14 cellular contexts compared by ENCODE assay signal in genomic region chr6:81759782-81760181, GRCh38. TPM values are rescaled to one million over a fixed set of nuclear protein-coding genes. Genes with fewer than 3 reads are reported as not detected.
DNase-seq lines count a peak whose midpoint lies in the region; ATAC-seq, FAIRE-seq and TF ChIP-seq lines count a peak whose summit lies in the region.
"Had no signal": no experiment of that assay in that cellular context is flagged by ENCODE, and none has a peak within 500 bp of the region (broad histone marks: within the 10 kb centered on the region; RNA-seq: fewer than 3 reads in every experiment).

No MANE protein-coding gene starts in this region.

- H4K91ac ChIP-seq in IMR-90 (ENCODE audit: insufficient read depth, low read depth, low read length), result no peak overlapping the region

- dilution Hi-C loops in IMR-90 (cut with HindIII; ENCODE audit: low sequenced_read_pairs, unreplicated experiment), result no loop called here

- H3K4me2 ChIP-seq in IMR-90 (ENCODE audit: low read depth, low read length) (no peak overlapping the region), smooth muscle cell (peak overlapping the region; percentile 70)

- FAIRE-seq in RCC 7860 (lab: Jason Lieb, UNC) (no peak), GM19239 (lab: Jason Lieb, UNC) (no peak)
- FAIRE-seq: kidney had no signal

- no peaks in the 10 kb centered on the region for H4K20me1 ChIP-seq in IMR-90 (ENCODE audit: insufficient read depth, low read length)
- H4K20me1 ChIP-seq in smooth muscle cell (ENCODE audit: low read depth), result no peaks in the 10 kb centered on the region

- H3K27me3 Mint-ChIP-seq in chondrocyte (ENCODE audit: low read depth), result no peaks in the 10 kb centered on the region

- H3K4me1 Mint-ChIP-seq in chondrocyte (ENCODE audit: low read depth), result peaks cover 49% of the 10 kb centered on the region
- H3K4me1 Mint-ChIP-seq: naive thymus-derived CD8-positive, alpha-beta T cell had no signal

- H3K9me3 ChIP-seq in IMR-90 (ENCODE audit: control insufficient read depth, insufficient read depth, low read length) (no peaks in the 10 kb centered on the region), smooth muscle cell (replicated peaks; ENCODE audit: low read depth) (no peaks in the 10 kb centered on the region)
- H3K9me3 ChIP-seq: thyroid gland had no signal

- H2AFZ ChIP-seq in IMR-90 (replicated peaks; ENCODE audit: low read length, poor library complexity), result no peak overlapping the region
- H2AFZ ChIP-seq in smooth muscle cell (ENCODE audit: low read depth), result no peak overlapping the region

- DNase-seq in NOMO-1 treated with DMSO at 0.1 percent for 48 hours (lab: John Stamatoyannopoulos, UW; ENCODE audit: unreplicated experiment) (peak; percentile 73), NOMO-1 treated with dmso at 0.1 percent for 144 hours (lab: John Stamatoyannopoulos, UW; ENCODE audit: unreplicated experiment) (no peak), IMR-90 (peak; percentile 55), chondrocyte (ENCODE audit: low spot score) (no peak), smooth muscle cell (lab: John Stamatoyannopoulos, UW; ENCODE audit: unreplicated experiment) (no peak), RCC 7860 (ENCODE audit: low spot score) (no peak), lower leg skin (ENCODE audit: low spot score in 2 of 2) (no peak), GM19239 (ENCODE audit: insufficient read length, low spot score) (no peak)
- DNase-seq: DMS 273 treated with DMSO at 0.1 percent for 48 hours; kidney; naive thymus-derived CD8-positive, alpha-beta T cell; NCI-H1436 treated with DMSO at 0.1 percent for 48 hours; thyroid gland had no signal

- peak overlapping the region; percentile 50; the same call in 1 of the 3 replicates for H2BK15ac ChIP-seq in IMR-90 (ENCODE audit: low read depth, low read length)

- CTCF ChIA-PET in IMR-90 (lab: Yijun Ruan, JAX), result no interaction called here

- in situ Hi-C loops in IMR-90 (cut with MboI; ENCODE audit: low sequenced_read_pairs), result loop anchor here (10.0 to 25.0 kb wide), 3 partner anchors 1155 to 1622 kb away; no protein-coding TSS in a partner anchor

- no peaks in the 10 kb centered on the region for H3K36me3 Mint-ChIP-seq in chondrocyte (ENCODE audit: low read depth)

- peak overlapping the region; percentile 60 for H2BK5ac ChIP-seq in IMR-90 (ENCODE audit: low read depth, low read length, poor library complexity, severe bottlenecking)

- peaks cover 7% of the 10 kb centered on the region for H3K4me1 ChIP-seq in IMR-90 (ENCODE audit: control insufficient read depth, insufficient read depth, low read length)
- peaks cover 59% of the 10 kb centered on the region for H3K4me1 ChIP-seq in smooth muscle cell (ENCODE audit: low read depth)
- H3K4me1 ChIP-seq: thyroid gland had no signal

- TF ChIP-seq RAD21 in IMR-90 (IDR thresholded peaks at IDR 0.05; ENCODE audit: low read length), result no peak

- no peak overlapping the region for H3K56ac ChIP-seq in IMR-90 (ENCODE audit: extremely low read depth, insufficient read depth, low read length)

- WGBS in IMR-90 (ENCODE audit: extremely low coverage in 2 of 2, insufficient read length in 1 of 2), 2 experiments, result no CpG with 5 or more reads among the region's 2 CpGs
- WGBS in smooth muscle cell (ENCODE audit: low lambda C conversion rate), result 0% methylated on average over 2 of the region's 2 CpGs
- WGBS in lower leg skin, 2 donors, result 58 to 61% methylated on average over 2 of the region's 2 CpGs

- peaks cover 40% of the 10 kb centered on the region for H3F3A ChIP-seq in smooth muscle cell (ENCODE audit: low read depth)

- H4K8ac ChIP-seq in IMR-90 (ENCODE audit: low read depth in 2 of 2, low read length in 2 of 2), result peak overlapping the region; percentile 37 to 68; a peak in 3 of 4 replicates

- H3K4me3 ChIP-seq in IMR-90 (ENCODE audit: insufficient read depth, low read depth, low read length) (no peak overlapping the region), smooth muscle cell (no peak overlapping the region), lower leg skin (ENCODE audit: low read depth, poor library complexity, severe bottlenecking) (no peak overlapping the region)
- H3K4me3 ChIP-seq: thyroid gland had no signal

- ATAC-seq in IMR-90 (ENCODE audit: low read depth), result peak; percentile 28; the same call in 1 of the 2 replicates
- ATAC-seq: naive thymus-derived CD8-positive, alpha-beta T cell; SK-N-SH treated with all-trans-retinoic acid at 6 μM for 48 hours had no signal

- H2BK120ac ChIP-seq in IMR-90 (ENCODE audit: low read depth, low read length), result peak overlapping the region; percentile 84

- no peaks in the 10 kb centered on the region for H3K79me2 ChIP-seq in smooth muscle cell (ENCODE audit: low read depth)

- H3K18ac ChIP-seq in IMR-90 (ENCODE audit: low read depth, low read length), result peak overlapping the region; percentile 97; the same call in 1 of the 2 replicates

- H3K27ac Mint-ChIP-seq in chondrocyte (ENCODE audit: unreplicated experiment), result peak overlapping the region; percentile 22
- H3K27ac Mint-ChIP-seq: naive thymus-derived CD8-positive, alpha-beta T cell had no signal

- H3K27me3 ChIP-seq in IMR-90 (ENCODE audit: control insufficient read depth, insufficient read depth, low read length) (no peaks in the 10 kb centered on the region), smooth muscle cell (ENCODE audit: low read depth) (no peaks in the 10 kb centered on the region)
- H3K27me3 ChIP-seq: thyroid gland had no signal

- H3K27ac ChIP-seq in IMR-90 (ENCODE audit: insufficient read depth, low read length) (no peak overlapping the region), smooth muscle cell (ENCODE audit: low read depth) (peak overlapping the region; percentile 97)
- H3K27ac ChIP-seq: thyroid gland had no signal

- BruUV-seq in IMR-90 (replicated peaks; lab: Mats Ljungman, UMichigan), result no TSS peak

- peak overlapping the region; percentile 81; the same call in 1 of the 2 replicates for H2BK20ac ChIP-seq in IMR-90 (ENCODE audit: low read depth, low read length)

- TF ChIP-seq POLR2A in IMR-90 (IDR thresholded peaks at IDR 0.05; ENCODE audit: low read depth, low read length) (no peak), lower leg skin (IDR thresholded peaks at IDR 0.05) (no peak)

- H3K4me3 Mint-ChIP-seq in chondrocyte (ENCODE audit: unreplicated experiment), result no peak overlapping the region
- H3K4me3 Mint-ChIP-seq: naive thymus-derived CD8-positive, alpha-beta T cell had no signal

- no peak overlapping the region for H3K9ac ChIP-seq in IMR-90 (ENCODE audit: low read depth, low read length)
- peak overlapping the region; percentile 88 for H3K9ac ChIP-seq in smooth muscle cell (ENCODE audit: low read depth)

- intact Hi-C loops in IMR-90 (cut with micrococcal nuclease) (loop anchor here (10.0 kb wide), 4 partner anchors 135 to 1625 kb away; no protein-coding TSS in a partner anchor), lower leg skin (cut with DNase I; ENCODE audit: low total_unique reads) (no loop called here)

- H4K5ac ChIP-seq in IMR-90 (ENCODE audit: low read depth, low read length), result peak overlapping the region; percentile 27; the same call in 1 of the 2 replicates

- H3K23ac ChIP-seq in IMR-90 (ENCODE audit: low read depth, low read length), result peak overlapping the region; percentile 22; the same call in 1 of the 2 replicates

- no peaks in the 10 kb centered on the region for H3K9me1 ChIP-seq in IMR-90 (ENCODE audit: insufficient read depth, low read length)

- no peaks in the 10 kb centered on the region for H3K36me3 ChIP-seq in IMR-90 (ENCODE audit: control insufficient read depth, insufficient read depth, low read length)
- no peaks in the 10 kb centered on the region for H3K36me3 ChIP-seq in smooth muscle cell (ENCODE audit: low read depth)
- H3K36me3 ChIP-seq: thyroid gland had no signal

- peaks cover under 1% of the 10 kb centered on the region for H3K9me3 Mint-ChIP-seq in chondrocyte (ENCODE audit: low read depth)

- H2AK5ac ChIP-seq in IMR-90 (ENCODE audit: low read depth, low read length), result no peak overlapping the region; the same call in 1 of the 2 replicates

- POLR2A ChIA-PET in IMR-90 (lab: Charles Lee; ENCODE audit: unreplicated experiment), result no interaction called here

- H3K79me1 ChIP-seq in IMR-90 (ENCODE audit: low read depth in 1 of 2, low read length in 2 of 2), result no peaks in the 10 kb centered on the region

- H3K4ac ChIP-seq in IMR-90 (ENCODE audit: low read depth, low read length), result peak overlapping the region; percentile 66; the same call in 1 of the 2 replicates

- H2AK9ac ChIP-seq in IMR-90 (replicated peaks; ENCODE audit: low read depth, low read length, poor library complexity), result no peak overlapping the region

- TF ChIP-seq CTCF in IMR-90 (conservative IDR thresholded peaks at IDR 0.05; ENCODE audit: low read depth, low read length) (no peak), chondrocyte (IDR thresholded peaks at IDR 0.05) (no peak), smooth muscle cell (IDR thresholded peaks at IDR 0.05; ENCODE audit: borderline replicate concordance, insufficient read depth, poor library complexity, severe bottlenecking) (no peak), lower leg skin (IDR thresholded peaks at IDR 0.05) (no peak)

- H3K14ac ChIP-seq in IMR-90 (replicated peaks; ENCODE audit: low read depth, low read length), result peak overlapping the region; percentile 64

TF ChIP-seq in IMR-90, 13 proteins besides CTCF, POLR2A, EP300 and RAD21:
- TF ChIP-seq MXI1 (IDR thresholded peaks at IDR 0.05; ENCODE audit: borderline replicate concordance, low read depth, low read length) (no peak), CEBPB (IDR thresholded peaks at IDR 0.05; ENCODE audit: low read depth, low read length) (no peak), MAZ (IDR thresholded peaks at IDR 0.05; ENCODE audit: borderline replicate concordance, low read depth, low read length) (no peak), RCOR1 (IDR thresholded peaks at IDR 0.05; ENCODE audit: insufficient replicate concordance, low read length) (no peak), CHD1 (IDR thresholded peaks at IDR 0.05; ENCODE audit: low read depth, low read length) (no peak), MAFK (IDR thresholded peaks at IDR 0.05; ENCODE audit: low read depth, low read length) (no peak), FOS (IDR thresholded peaks at IDR 0.05; ENCODE audit: low read depth, low read length) (no peak)
TF ChIP-seq in IMR-90: peak in this region for 0.

RNA-seq across cellular contexts. Expression of gene TENT5A, which starts 7.3 kb away (rescaled TPM):
- total RNA-seq in IMR-90 (2012; rRNA removed) (10.8 and 16.9 TPM in 2 replicates), chondrocyte (25.8 to 57.9 TPM (median 27.9 TPM) in 3 replicates), smooth muscle cell (151 and 162 TPM in 2 replicates), lower leg skin (10 to 100 TPM; 18.4 to 26.6 (median 24.7) TPM)
- polyA plus RNA-seq in IMR-90 (2012; rRNA removed) (3.5 and 3.9 TPM in 2 replicates), smooth muscle cell (123 and 137 TPM in 2 replicates)
- 1.6 and 2.1 TPM in 2 replicates for polyA plus RNA-seq in IMR-90 (2012; cell fraction: cytosol; rRNA removed)
- polyA plus RNA-seq in IMR-90 (2012; cell fraction: nucleus; rRNA removed; ENCODE audit: low replicate concordance), result 6.7 and 15.5 TPM in 2 replicates

Comparison
In these comparisons a context has a peak if more than half of its experiments do, and no peak if none do; other contexts are left out.
1. DNase-seq: peak in NOMO-1 treated with DMSO at 0.1 percent for 48 hours (single experiment) and IMR-90 (single experiment); none in NOMO-1 treated with dmso at 0.1 percent for 144 hours (single experiment), chondrocyte (single experiment), smooth muscle cell (single experiment), RCC 7860 (single experiment), lower leg skin (0 of 2) and GM19239 (single experiment).